ENCODE assay signal across 22 cellular contexts in the genomic region with DNA sequence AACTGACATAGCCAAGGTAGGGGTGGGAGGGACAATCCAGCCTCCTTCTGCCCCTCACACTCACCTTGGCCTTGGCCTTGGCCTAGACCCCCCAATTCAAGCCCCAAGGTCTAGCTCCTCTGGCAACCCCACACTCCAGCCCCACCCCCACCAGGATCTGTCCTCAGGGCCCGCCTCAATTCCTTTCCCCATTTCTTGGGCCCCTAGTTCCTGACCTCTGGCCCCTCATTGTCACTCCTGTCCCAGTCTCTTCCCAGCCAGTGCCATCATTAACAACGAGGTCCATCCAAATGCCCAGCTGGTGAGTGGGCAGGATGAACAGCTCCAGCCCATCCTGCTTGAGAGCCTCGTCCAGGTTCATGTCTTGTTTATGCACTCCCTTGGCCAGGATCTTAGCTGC.
"Had no signal": no experiment of that assay in that cellular context is flagged by ENCODE, and none has a peak within 500 bp of the region (broad histone marks: within the 10 kb centered on the region; RNA-seq: fewer than 3 reads in every experiment).

No MANE protein-coding gene starts in this region.

- H3K4me3 ChIP-seq: gastroesophageal sphincter, lung, right atrium auricular region, SK-N-MC, skin epidermis, suprapubic skin, upper lobe of left lung had no signal

- H3K27me3 Mint-ChIP-seq: activated CD4-positive, alpha-beta memory T cell treated with anti-CD3 and anti-CD28 coated beads for 36 hours; activated CD8-positive, alpha-beta memory T cell treated with anti-CD3 and anti-CD28 coated beads, Interleukin-2, amount 10 ng/mL, durations not matched to agents 7 days and 5 days; activated naive CD8-positive, alpha-beta T cell treated with anti-CD3 and anti-CD28 coated beads, Interleukin-2, amount 10 ng/mL, durations not matched to agents 7 days and 5 days; activated T-cell treated with anti-CD3 and anti-CD28 coated beads, Interleukin-2, amount 50 U/mL, for 24 hours; naive B cell; progenitor cell of endocrine pancreas had no signal

- H3K9me3 Mint-ChIP-seq: activated CD4-positive, alpha-beta memory T cell treated with anti-CD3 and anti-CD28 coated beads for 36 hours; activated naive CD8-positive, alpha-beta T cell treated with anti-CD3 and anti-CD28 coated beads, Interleukin-2, amount 10 ng/mL, durations not matched to agents 7 days and 5 days; activated T-cell treated with anti-CD3 and anti-CD28 coated beads, Interleukin-2, amount 50 U/mL, for 24 hours; naive B cell had no signal

- H3K36me3 Mint-ChIP-seq: activated CD4-positive, alpha-beta memory T cell treated with anti-CD3 and anti-CD28 coated beads for 36 hours; activated CD8-positive, alpha-beta memory T cell treated with anti-CD3 and anti-CD28 coated beads, Interleukin-2, amount 10 ng/mL, durations not matched to agents 7 days and 5 days; activated naive CD8-positive, alpha-beta T cell treated with anti-CD3 and anti-CD28 coated beads, Interleukin-2, amount 10 ng/mL, durations not matched to agents 7 days and 5 days; naive B cell had no signal

- H3K27ac Mint-ChIP-seq: activated CD4-positive, alpha-beta memory T cell treated with anti-CD3 and anti-CD28 coated beads for 36 hours; activated CD8-positive, alpha-beta memory T cell treated with anti-CD3 and anti-CD28 coated beads, Interleukin-2, amount 10 ng/mL, durations not matched to agents 7 days and 5 days; activated naive CD8-positive, alpha-beta T cell treated with anti-CD3 and anti-CD28 coated beads, Interleukin-2, amount 10 ng/mL, durations not matched to agents 7 days and 5 days; activated T-cell treated with anti-CD3 and anti-CD28 coated beads, Interleukin-2, amount 50 U/mL, for 24 hours; progenitor cell of endocrine pancreas had no signal

- H3K27me3 ChIP-seq: gastroesophageal sphincter, right atrium auricular region, suprapubic skin, upper lobe of left lung had no signal

- H3K4me3 Mint-ChIP-seq: activated CD4-positive, alpha-beta memory T cell treated with anti-CD3 and anti-CD28 coated beads for 36 hours; activated CD8-positive, alpha-beta memory T cell treated with anti-CD3 and anti-CD28 coated beads, Interleukin-2, amount 10 ng/mL, durations not matched to agents 7 days and 5 days; activated naive CD8-positive, alpha-beta T cell treated with anti-CD3 and anti-CD28 coated beads, Interleukin-2, amount 10 ng/mL, durations not matched to agents 7 days and 5 days; activated T-cell treated with anti-CD3 and anti-CD28 coated beads, Interleukin-2, amount 50 U/mL, for 24 hours had no signal

- H3K27ac ChIP-seq: gastroesophageal sphincter, SK-N-MC, suprapubic skin, upper lobe of left lung had no signal

- DNase-seq: activated CD4-positive, alpha-beta memory T cell treated with anti-CD3 and anti-CD28 coated beads for 36 hours; activated CD8-positive, alpha-beta memory T cell treated with anti-CD3 and anti-CD28 coated beads, Interleukin-2, amount 10 ng/mL, durations not matched to agents 7 days and 5 days; activated effector memory CD4-positive, alpha-beta T cell treated with Interleukin-2 at 50 U/mL for 16 hours; activated naive CD8-positive, alpha-beta T cell treated with anti-CD3 and anti-CD28 coated beads, Interleukin-2, amount 10 ng/mL, durations not matched to agents 7 days and 5 days; activated T-cell treated with anti-CD3 and anti-CD28 coated beads, Interleukin-2, amount 50 U/mL, for 24 hours; anterior cingulate cortex; left colon; naive B cell; nucleus accumbens; stimulated activated CD4-positive, alpha-beta T cell treated with anti-CD3 and anti-CD28 coated beads, Interleukin-4, amount 100 ng/mL, for 4 hours; stimulated activated CD8-positive, alpha-beta memory T cell treated with anti-CD3 and anti-CD28 coated beads, Interleukin-4, amount 100 ng/mL, for 48 hours; stimulated activated naive CD8-positive, alpha-beta T cell treated with anti-CD3 and anti-CD28 coated beads, Interleukin-15, Interleukin-2, amounts not matched to agents 100 U/mL and 50 U/mL, for 24 hours had no signal

- FAIRE-seq: bronchial epithelial cell, islet of Langerhans had no signal

- H3K9me3 ChIP-seq: gastroesophageal sphincter, right atrium auricular region, suprapubic skin, upper lobe of left lung had no signal

- ATAC-seq: activated CD8-positive, alpha-beta memory T cell treated with anti-CD3 and anti-CD28 coated beads, Interleukin-2, amount 10 ng/mL, durations not matched to agents 7 days and 5 days; gastroesophageal sphincter; stimulated activated naive CD8-positive, alpha-beta T cell treated with anti-CD3 and anti-CD28 coated beads, Interleukin-15, Interleukin-2, amounts not matched to agents 100 U/mL and 50 U/mL, for 24 hours had no signal

- H3K36me3 ChIP-seq: gastroesophageal sphincter, right atrium auricular region, suprapubic skin, upper lobe of left lung had no signal
